In the genomic region with DNA sequence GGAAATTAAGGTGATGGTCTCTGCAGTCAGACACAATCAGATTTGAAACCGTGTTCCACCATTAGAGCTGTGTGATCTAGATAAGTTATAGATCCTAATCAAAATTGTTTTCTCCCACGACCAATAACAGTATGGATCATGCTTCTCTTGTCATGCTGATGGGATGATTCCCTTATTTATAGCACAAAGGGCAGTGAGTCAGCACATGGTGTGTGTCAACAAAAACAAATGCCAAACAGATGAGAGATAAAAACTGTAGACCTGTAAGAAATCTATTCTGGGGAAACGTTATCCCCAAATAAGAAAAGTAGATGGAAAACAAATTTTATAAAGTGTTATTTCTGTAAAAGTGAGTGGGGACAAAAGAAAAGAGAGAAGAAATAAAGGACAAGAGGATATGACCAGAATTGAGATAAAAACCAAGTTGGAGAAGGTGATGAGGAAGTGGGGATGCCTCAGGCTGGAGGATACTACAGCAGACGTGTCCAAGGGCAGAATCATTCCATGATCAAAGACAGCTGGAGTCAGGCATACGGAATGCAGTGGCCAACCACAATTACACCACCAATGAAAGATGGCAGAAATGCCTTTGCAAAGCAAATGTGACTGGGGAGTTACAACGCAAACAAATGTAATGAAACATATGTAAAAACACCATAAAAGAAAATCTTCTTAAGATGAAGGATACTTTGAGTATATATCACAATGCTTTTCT, we compare ENCODE assay signal across 32 cellular contexts.
DNase-seq lines count a peak whose midpoint lies in the region; ATAC-seq, FAIRE-seq and TF ChIP-seq lines count a peak whose summit lies in the region.
"Had no signal": no experiment of that assay in that cellular context is flagged by ENCODE, and none has a peak within 500 bp of the region (broad histone marks: within the 10 kb centered on the region; RNA-seq: fewer than 3 reads in every experiment).

No MANE protein-coding gene starts in this region.

- CTCF ChIA-PET in CD8-positive, alpha-beta memory T cell (lab: Charles Lee), result no interaction called here

- H3K9me3 Mint-ChIP-seq in nephron progenitor cell, result no peaks in the 10 kb centered on the region
- H3K9me3 Mint-ChIP-seq in CD8-positive, alpha-beta memory T cell, result peaks cover 0 to 12% (median 3%) of the 10 kb centered on the region in 5 donors
- H3K9me3 Mint-ChIP-seq: activated naive CD8-positive, alpha-beta T cell treated with anti-CD3 and anti-CD28 coated beads, Interleukin-2, amount 50 U/mL, for 24 hours; activated T-cell treated with anti-CD3 and anti-CD28 coated beads, Interleukin-2, amount 50 U/mL, for 4 hours; central memory CD8-positive, alpha-beta T cell had no signal

- ATAC-seq in GM18907 (IDR thresholded peaks at IDR 0.05; ENCODE audit: unreplicated experiment), result no peak
- ATAC-seq: activated CD8-positive, alpha-beta memory T cell treated with anti-CD3 and anti-CD28 coated beads, Interleukin-2, amount 10 ng/mL, durations not matched to agents 7 days and 5 days; activated naive CD8-positive, alpha-beta T cell treated with anti-CD3 and anti-CD28 coated beads, Interleukin-2, amount 50 U/mL, for 24 hours; activated T-cell treated with anti-CD3 and anti-CD28 coated beads, Interleukin-2, amount 50 U/mL, for 4 hours; effector memory CD8-positive, alpha-beta T cell; naive thymus-derived CD4-positive, alpha-beta T cell; right lobe of liver had no signal

- H3K4me3 ChIP-seq in bronchial epithelial cell (ENCODE audit: low read depth, low read length) (no peak overlapping the region), ascending aorta (no peak overlapping the region)
- H3K4me3 ChIP-seq in CD8-positive, alpha-beta memory T cell (ENCODE audit: low read length), result no peak overlapping the region
- H3K4me3 ChIP-seq: prostate gland, right lobe of liver, SK-N-MC, transverse colon had no signal

- H3K27ac Mint-ChIP-seq in nephron progenitor cell, result peak overlapping the region; percentile 9
- H3K27ac Mint-ChIP-seq in CD8-positive, alpha-beta memory T cell, result no peak overlapping the region
- H3K27ac Mint-ChIP-seq: activated CD8-positive, alpha-beta memory T cell treated with anti-CD3 and anti-CD28 coated beads, Interleukin-2, amount 10 ng/mL, durations not matched to agents 7 days and 5 days; activated naive CD8-positive, alpha-beta T cell treated with anti-CD3 and anti-CD28 coated beads, Interleukin-2, amount 50 U/mL, for 24 hours; effector memory CD8-positive, alpha-beta T cell; naive thymus-derived CD4-positive, alpha-beta T cell had no signal

- in situ Hi-C loops in KBM-7 (cut with MboI; ENCODE audit: low pct_unique_long_range_greater_than_20kb, low sequenced_read_pairs), result no loop called here

- no peak overlapping the region for H3K27ac ChIP-seq in ascending aorta
- no peak overlapping the region for H3K27ac ChIP-seq in CD8-positive, alpha-beta memory T cell (ENCODE audit: low read depth, low read length)
- H3K27ac ChIP-seq: prostate gland, right lobe of liver, SK-N-MC, transverse colon had no signal

- POLR2A ChIA-PET in CD8-positive, alpha-beta memory T cell (lab: Charles Lee), result no interaction called here

- peaks cover 43% of the 10 kb centered on the region for H3K4me1 Mint-ChIP-seq in nephron progenitor cell
- H3K4me1 Mint-ChIP-seq in CD8-positive, alpha-beta memory T cell, result no peaks in the 10 kb centered on the region
- H3K4me1 Mint-ChIP-seq: activated CD8-positive, alpha-beta memory T cell treated with anti-CD3 and anti-CD28 coated beads, Interleukin-2, amount 10 ng/mL, durations not matched to agents 7 days and 5 days; activated naive CD8-positive, alpha-beta T cell treated with anti-CD3 and anti-CD28 coated beads, Interleukin-2, amount 50 U/mL, for 24 hours; CD14-positive monocyte; central memory CD8-positive, alpha-beta T cell; naive thymus-derived CD4-positive, alpha-beta T cell had no signal

- H3K27me3 ChIP-seq in bronchial epithelial cell (ENCODE audit: control insufficient read depth, insufficient read depth, low read length), result no peaks in the 10 kb centered on the region
- no peaks in the 10 kb centered on the region for H3K27me3 ChIP-seq in ascending aorta
- no peaks in the 10 kb centered on the region for H3K27me3 ChIP-seq in CD8-positive, alpha-beta memory T cell (ENCODE audit: insufficient read depth, low read length, poor library complexity, severe bottlenecking)
- H3K27me3 ChIP-seq: transverse colon had no signal

- DNase-seq in GM12891 (ENCODE audit: insufficient read length, low spot score) (no peak), RCC 7860 (ENCODE audit: low spot score) (peak; percentile 8), bronchial epithelial cell (ENCODE audit: low read depth) (peak; percentile 20), nephron progenitor cell (no peak), ascending aorta (ENCODE audit: low spot score in 2 of 2) (no peak), KBM-7 (no peak)
- no peak for DNase-seq in CD8-positive, alpha-beta memory T cell
- DNase-seq: activated CD4-positive, CD25-positive, alpha-beta regulatory T cell; activated CD8-positive, alpha-beta memory T cell treated with anti-CD3 and anti-CD28 coated beads, Interleukin-2, amount 10 ng/mL, durations not matched to agents 7 days and 5 days; activated naive CD4-positive, alpha-beta T cell; activated naive CD8-positive, alpha-beta T cell treated with anti-CD3 and anti-CD28 coated beads, Interleukin-2, amount 50 U/mL, for 24 hours; activated T-cell treated with anti-CD3 and anti-CD28 coated beads, Interleukin-2, amount 50 U/mL, for 4 hours; DND-41; effector memory CD8-positive, alpha-beta T cell; H7; Kasumi-1; midbrain; naive thymus-derived CD4-positive, alpha-beta T cell; NCI-H146; NCI-H345; NCI-H748 treated with DMSO at 0.1 percent for 48 hours; right lobe of liver; stimulated activated CD4-positive, alpha-beta T cell treated with anti-CD3 and anti-CD28 coated beads, Interleukin-4, amount 100 ng/mL, for 24 hours; transverse colon had no signal

- TF ChIP-seq CTCF in bronchial epithelial cell (IDR thresholded peaks at IDR 0.05; ENCODE audit: insufficient read depth, low read length, severe bottlenecking) (no peak), nephron progenitor cell (IDR thresholded peaks at IDR 0.05) (no peak), ascending aorta (IDR thresholded peaks at IDR 0.05) (no peak)

- intact Hi-C loops in ascending aorta (cut with DNase I), result no loop called here

- peak; percentile 20 for FAIRE-seq in GM12891 (lab: Jason Lieb, UNC)
- peak; percentile 27 for FAIRE-seq in RCC 7860 (lab: Jason Lieb, UNC)
- no peak for FAIRE-seq in bronchial epithelial cell (lab: Jason Lieb, UNC)
- FAIRE-seq: A204.1, keratinocyte, TTC549 had no signal

- H3K27me3 Mint-ChIP-seq in nephron progenitor cell (ENCODE audit: low read depth, poor library complexity), result no peaks in the 10 kb centered on the region
- no peaks in the 10 kb centered on the region for H3K27me3 Mint-ChIP-seq in CD8-positive, alpha-beta memory T cell
- H3K27me3 Mint-ChIP-seq: activated CD8-positive, alpha-beta memory T cell treated with anti-CD3 and anti-CD28 coated beads, Interleukin-2, amount 10 ng/mL, durations not matched to agents 7 days and 5 days; activated naive CD8-positive, alpha-beta T cell treated with anti-CD3 and anti-CD28 coated beads, Interleukin-2, amount 50 U/mL, for 24 hours; central memory CD8-positive, alpha-beta T cell; effector memory CD8-positive, alpha-beta T cell; naive thymus-derived CD4-positive, alpha-beta T cell had no signal

- no peaks in the 10 kb centered on the region for H3K9me3 ChIP-seq in ascending aorta
- no peaks in the 10 kb centered on the region for H3K9me3 ChIP-seq in CD8-positive, alpha-beta memory T cell (ENCODE audit: low read length)
- H3K9me3 ChIP-seq: prostate gland, right lobe of liver, transverse colon had no signal

- H3K4me3 Mint-ChIP-seq in nephron progenitor cell, result no peak overlapping the region
- H3K4me3 Mint-ChIP-seq in CD8-positive, alpha-beta memory T cell, result no peak overlapping the region
- H3K4me3 Mint-ChIP-seq: activated CD8-positive, alpha-beta memory T cell treated with anti-CD3 and anti-CD28 coated beads, Interleukin-2, amount 10 ng/mL, durations not matched to agents 7 days and 5 days; activated naive CD8-positive, alpha-beta T cell treated with anti-CD3 and anti-CD28 coated beads, Interleukin-2, amount 50 U/mL, for 24 hours; activated T-cell treated with anti-CD3 and anti-CD28 coated beads, Interleukin-2, amount 50 U/mL, for 4 hours; CD14-positive monocyte; central memory CD8-positive, alpha-beta T cell; effector memory CD8-positive, alpha-beta T cell; naive thymus-derived CD4-positive, alpha-beta T cell had no signal

- H3K36me3 ChIP-seq in bronchial epithelial cell (ENCODE audit: control insufficient read depth, insufficient read depth, low read length) (no peaks in the 10 kb centered on the region), ascending aorta (no peaks in the 10 kb centered on the region)
- H3K36me3 ChIP-seq in CD8-positive, alpha-beta memory T cell (ENCODE audit: insufficient read depth, low read length), result no peaks in the 10 kb centered on the region
- H3K36me3 ChIP-seq: prostate gland, right lobe of liver, transverse colon had no signal

- no peaks in the 10 kb centered on the region for H3K4me1 ChIP-seq in ascending aorta
- H3K4me1 ChIP-seq in CD8-positive, alpha-beta memory T cell (ENCODE audit: insufficient read depth, low read length), result no peaks in the 10 kb centered on the region
- H3K4me1 ChIP-seq: prostate gland, right lobe of liver, transverse colon had no signal

- no peaks in the 10 kb centered on the region for H3K36me3 Mint-ChIP-seq in nephron progenitor cell (ENCODE audit: low read depth)
- no peaks in the 10 kb centered on the region for H3K36me3 Mint-ChIP-seq in CD8-positive, alpha-beta memory T cell
- H3K36me3 Mint-ChIP-seq: activated CD8-positive, alpha-beta memory T cell treated with anti-CD3 and anti-CD28 coated beads, Interleukin-2, amount 10 ng/mL, durations not matched to agents 7 days and 5 days; CD14-positive monocyte; naive thymus-derived CD4-positive, alpha-beta T cell had no signal

- TF ChIP-seq POLR2A in GM12891 (IDR thresholded peaks at IDR 0.05; ENCODE audit: low read depth, low read length), result no peak

TF ChIP-seq in GM12891, 5 proteins besides CTCF, POLR2A, EP300 and RAD21:
- TF ChIP-seq PAX5 (IDR thresholded peaks at IDR 0.05; ENCODE audit: insufficient read depth, low read length, severe bottlenecking), result no peak
- TF ChIP-seq TAF1 (IDR thresholded peaks at IDR 0.05; ENCODE audit: low read depth, low read length), result no peak
- TF ChIP-seq POLR2AphosphoS5 (IDR thresholded peaks at IDR 0.05; ENCODE audit: low read depth, low read length), result no peak
- no peak for TF ChIP-seq SPI1 (IDR thresholded peaks at IDR 0.05; ENCODE audit: low read depth, low read length)
- TF ChIP-seq POU2F2 (IDR thresholded peaks at IDR 0.05; ENCODE audit: low read depth, low read length), result no peak

Comparison
In these comparisons a context has a peak if more than half of its experiments do, and no peak if none do; other contexts are left out.
1. DNase-seq: peak in RCC 7860 (single experiment) and bronchial epithelial cell (single experiment); none in GM12891 (single experiment), nephron progenitor cell (single experiment), ascending aorta (0 of 2), CD8-positive, alpha-beta memory T cell (0 of 5) and KBM-7 (single experiment).